In genomic region chr3:17116007-17116659, GRCh38 we compare ENCODE assay signal across 25 cellular contexts.
"Had no signal": no experiment of that assay in that cellular context is flagged by ENCODE, and none has a peak within 500 bp of the region (broad histone marks: within the 10 kb centered on the region; RNA-seq: fewer than 3 reads in every experiment).

No MANE protein-coding gene starts in this region.

- H3K4me1 ChIP-seq: ascending aorta, esophagus squamous epithelium, left lung, pancreas, psoas muscle, testis, uterus had no signal

- H3K9me3 ChIP-seq: ascending aorta, esophagus squamous epithelium, left lung, neutrophil, pancreas, psoas muscle, testis, uterus had no signal

- H3K4me3 Mint-ChIP-seq: activated CD8-positive, alpha-beta memory T cell treated with anti-CD3 and anti-CD28 coated beads, Interleukin-2, amount 10 ng/mL, durations not matched to agents 7 days and 5 days; activated CD8-positive, alpha-beta T cell treated with anti-CD3 and anti-CD28 coated beads for 36 hours; activated naive CD4-positive, alpha-beta T cell treated with anti-CD3 and anti-CD28 coated beads for 36 hours; activated naive CD8-positive, alpha-beta T cell treated with anti-CD3 and anti-CD28 coated beads, Interleukin-2, amount 10 ng/mL, durations not matched to agents 7 days and 5 days; activated T-helper 1 cell treated with anti-CD3 and anti-CD28 coated beads, Interleukin-12 subunit alpha, Interleukin-12 subunit beta, Interleukin-2, Interleukin-4 antibody, amounts not matched to agents 30 ng/mL and 10 ng/mL and 1 ng/mL, durations not matched to agents 14 hours and 24 hours and 36 hours; nephron had no signal

- H3K27ac Mint-ChIP-seq: activated CD8-positive, alpha-beta memory T cell treated with anti-CD3 and anti-CD28 coated beads, Interleukin-2, amount 10 ng/mL, durations not matched to agents 7 days and 5 days; activated CD8-positive, alpha-beta T cell treated with anti-CD3 and anti-CD28 coated beads for 36 hours; activated naive CD4-positive, alpha-beta T cell treated with anti-CD3 and anti-CD28 coated beads for 36 hours; activated naive CD8-positive, alpha-beta T cell treated with anti-CD3 and anti-CD28 coated beads, Interleukin-2, amount 10 ng/mL, durations not matched to agents 7 days and 5 days; activated T-helper 1 cell treated with anti-CD3 and anti-CD28 coated beads, Interleukin-12 subunit alpha, Interleukin-12 subunit beta, Interleukin-2, Interleukin-4 antibody, amounts not matched to agents 30 ng/mL and 10 ng/mL and 1 ng/mL, durations not matched to agents 14 hours and 24 hours and 36 hours; nephron had no signal

- H3K9me3 Mint-ChIP-seq: activated CD8-positive, alpha-beta T cell treated with anti-CD3 and anti-CD28 coated beads for 36 hours; activated naive CD4-positive, alpha-beta T cell treated with anti-CD3 and anti-CD28 coated beads for 36 hours; nephron had no signal

- H3K27ac ChIP-seq: ascending aorta, brain microvascular endothelial cell, esophagus squamous epithelium, left lung, neutrophil, psoas muscle, spleen, testis, uterus had no signal

- H3K4me3 ChIP-seq: ascending aorta, esophagus squamous epithelium, left lung, pancreas, psoas muscle, spleen, testis, uterus had no signal

- H3K27me3 Mint-ChIP-seq: activated CD8-positive, alpha-beta memory T cell treated with anti-CD3 and anti-CD28 coated beads, Interleukin-2, amount 10 ng/mL, durations not matched to agents 7 days and 5 days; activated CD8-positive, alpha-beta T cell treated with anti-CD3 and anti-CD28 coated beads for 36 hours had no signal

- H3K36me3 ChIP-seq: ascending aorta, brain microvascular endothelial cell, esophagus squamous epithelium, left lung, neutrophil, pancreas, spleen, uterus had no signal

- H3K4me1 Mint-ChIP-seq: activated CD8-positive, alpha-beta memory T cell treated with anti-CD3 and anti-CD28 coated beads, Interleukin-2, amount 10 ng/mL, durations not matched to agents 7 days and 5 days; nephron had no signal

- DNase-seq: activated CD4-positive, alpha-beta T cell treated with anti-CD3 and anti-CD28 coated beads, Interleukin-2, amount 50 U/mL, for 1 hour; activated CD4-positive, CD25-positive, alpha-beta regulatory T cell treated with anti-CD3 and anti-CD28 coated beads, Interleukin-2, amount 50 U/mL, for 72 hours; activated CD8-positive, alpha-beta memory T cell treated with anti-CD3 and anti-CD28 coated beads, Interleukin-2, amount 10 ng/mL, durations not matched to agents 7 days and 5 days; activated CD8-positive, alpha-beta T cell treated with anti-CD3 and anti-CD28 coated beads for 36 hours; activated effector memory CD4-positive, alpha-beta T cell treated with anti-CD3 and anti-CD28 coated beads, Interleukin-2, amount 50 U/mL, for 16 hours; activated naive CD4-positive, alpha-beta T cell treated with anti-CD3 and anti-CD28 coated beads for 36 hours; activated naive CD8-positive, alpha-beta T cell treated with anti-CD3 and anti-CD28 coated beads, Interleukin-2, amount 10 ng/mL, durations not matched to agents 7 days and 5 days; activated T-cell treated with anti-CD3 and anti-CD28 coated beads for 4 hours; brain microvascular endothelial cell; dermis blood vessel endothelial cell; effector CD4-positive, alpha-beta T cell; esophagus squamous epithelium; foreskin melanocyte; left lung; pancreas; psoas muscle; spleen; stimulated activated naive CD8-positive, alpha-beta T cell treated with anti-CD3 and anti-CD28 coated beads, Interleukin-15, Interleukin-2, amounts not matched to agents 100 U/mL and 50 U/mL, for 24 hours; T-helper 2 cell; testis; uterus had no signal

- H3K27me3 ChIP-seq: ascending aorta, brain microvascular endothelial cell, esophagus squamous epithelium, left lung, neutrophil, pancreas, spleen, testis, uterus had no signal

- ATAC-seq: activated CD8-positive, alpha-beta memory T cell treated with anti-CD3 and anti-CD28 coated beads, Interleukin-2, amount 10 ng/mL, durations not matched to agents 7 days and 5 days; activated CD8-positive, alpha-beta T cell treated with anti-CD3 and anti-CD28 coated beads for 36 hours; left lung; psoas muscle; stimulated activated naive CD8-positive, alpha-beta T cell treated with anti-CD3 and anti-CD28 coated beads, Interleukin-15, Interleukin-2, amounts not matched to agents 100 U/mL and 50 U/mL, for 24 hours had no signal
